3 cellular contexts compared by ENCODE assay signal in the genomic region with DNA sequence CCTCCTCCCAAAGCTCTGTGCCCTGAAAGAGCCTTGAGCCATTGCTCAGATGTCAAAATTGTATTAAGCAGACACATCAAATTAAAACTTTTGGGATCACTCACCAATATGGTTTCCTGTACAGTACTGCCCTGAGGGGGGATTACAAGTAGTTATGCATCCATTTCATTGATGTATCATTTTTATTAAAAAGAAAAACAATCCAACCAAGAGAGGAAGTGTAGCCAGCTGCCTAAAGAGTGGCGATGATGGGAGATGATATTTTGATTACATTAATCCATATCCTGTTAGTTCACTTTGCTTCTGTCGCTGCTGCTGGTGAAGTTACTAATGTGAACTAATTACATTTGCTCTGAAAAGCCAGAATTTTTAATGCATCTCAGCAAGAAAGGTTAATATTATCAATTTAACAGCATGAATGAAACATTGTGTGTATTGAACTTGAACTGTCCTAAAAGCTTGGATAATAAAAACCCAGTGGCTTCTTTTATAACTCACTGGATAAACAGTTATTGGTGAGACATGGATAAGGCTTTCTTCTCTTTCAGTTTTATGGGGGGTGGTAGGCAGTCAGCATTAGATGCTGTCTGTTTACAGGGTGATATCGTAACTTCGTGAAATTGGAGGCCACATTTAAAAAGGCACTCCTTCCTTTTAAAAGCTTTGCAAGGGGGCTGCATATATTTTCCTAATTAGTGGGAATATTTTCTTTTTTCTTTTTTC.
TF ChIP-seq lines count a peak whose summit lies in the region.

No MANE protein-coding gene starts in this region.

TF ChIP-seq in A549, 52 proteins besides CTCF, POLR2A, EP300 and RAD21 (continues in another document):
- TF ChIP-seq, protein P1, sequence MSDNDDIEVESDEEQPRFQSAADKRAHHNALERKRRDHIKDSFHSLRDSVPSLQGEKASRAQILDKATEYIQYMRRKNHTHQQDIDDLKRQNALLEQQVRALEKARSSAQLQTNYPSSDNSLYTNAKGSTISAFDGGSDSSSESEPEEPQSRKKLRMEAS (IDR thresholded peaks at IDR 0.05): no peak
- TF ChIP-seq, protein P2, sequence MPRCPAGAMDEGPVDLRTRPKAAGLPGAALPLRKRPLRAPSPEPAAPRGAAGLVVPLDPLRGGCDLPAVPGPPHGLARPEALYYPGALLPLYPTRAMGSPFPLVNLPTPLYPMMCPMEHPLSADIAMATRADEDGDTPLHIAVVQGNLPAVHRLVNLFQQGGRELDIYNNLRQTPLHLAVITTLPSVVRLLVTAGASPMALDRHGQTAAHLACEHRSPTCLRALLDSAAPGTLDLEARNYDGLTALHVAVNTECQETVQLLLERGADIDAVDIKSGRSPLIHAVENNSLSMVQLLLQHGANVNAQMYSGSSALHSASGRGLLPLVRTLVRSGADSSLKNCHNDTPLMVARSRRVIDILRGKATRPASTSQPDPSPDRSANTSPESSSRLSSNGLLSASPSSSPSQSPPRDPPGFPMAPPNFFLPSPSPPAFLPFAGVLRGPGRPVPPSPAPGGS (IDR thresholded peaks at IDR 0.05): no peak
- TF ChIP-seq RNF2 (IDR thresholded peaks at IDR 0.05; ENCODE audit: borderline replicate concordance, low read depth): no peak
- TF ChIP-seq, protein P3, sequence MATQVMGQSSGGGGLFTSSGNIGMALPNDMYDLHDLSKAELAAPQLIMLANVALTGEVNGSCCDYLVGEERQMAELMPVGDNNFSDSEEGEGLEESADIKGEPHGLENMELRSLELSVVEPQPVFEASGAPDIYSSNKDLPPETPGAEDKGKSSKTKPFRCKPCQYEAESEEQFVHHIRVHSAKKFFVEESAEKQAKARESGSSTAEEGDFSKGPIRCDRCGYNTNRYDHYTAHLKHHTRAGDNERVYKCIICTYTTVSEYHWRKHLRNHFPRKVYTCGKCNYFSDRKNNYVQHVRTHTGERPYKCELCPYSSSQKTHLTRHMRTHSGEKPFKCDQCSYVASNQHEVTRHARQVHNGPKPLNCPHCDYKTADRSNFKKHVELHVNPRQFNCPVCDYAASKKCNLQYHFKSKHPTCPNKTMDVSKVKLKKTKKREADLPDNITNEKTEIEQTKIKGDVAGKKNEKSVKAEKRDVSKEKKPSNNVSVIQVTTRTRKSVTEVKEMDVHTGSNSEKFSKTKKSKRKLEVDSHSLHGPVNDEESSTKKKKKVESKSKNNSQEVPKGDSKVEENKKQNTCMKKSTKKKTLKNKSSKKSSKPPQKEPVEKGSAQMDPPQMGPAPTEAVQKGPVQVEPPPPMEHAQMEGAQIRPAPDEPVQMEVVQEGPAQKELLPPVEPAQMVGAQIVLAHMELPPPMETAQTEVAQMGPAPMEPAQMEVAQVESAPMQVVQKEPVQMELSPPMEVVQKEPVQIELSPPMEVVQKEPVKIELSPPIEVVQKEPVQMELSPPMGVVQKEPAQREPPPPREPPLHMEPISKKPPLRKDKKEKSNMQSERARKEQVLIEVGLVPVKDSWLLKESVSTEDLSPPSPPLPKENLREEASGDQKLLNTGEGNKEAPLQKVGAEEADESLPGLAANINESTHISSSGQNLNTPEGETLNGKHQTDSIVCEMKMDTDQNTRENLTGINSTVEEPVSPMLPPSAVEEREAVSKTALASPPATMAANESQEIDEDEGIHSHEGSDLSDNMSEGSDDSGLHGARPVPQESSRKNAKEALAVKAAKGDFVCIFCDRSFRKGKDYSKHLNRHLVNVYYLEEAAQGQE (IDR thresholded peaks at IDR 0.05): no peak
- TF ChIP-seq RARB (CRISPR knock-in tag; IDR thresholded peaks at IDR 0.05): no peak
- TF ChIP-seq JUNB (IDR thresholded peaks at IDR 0.05): no peak
- TF ChIP-seq, protein P4, sequence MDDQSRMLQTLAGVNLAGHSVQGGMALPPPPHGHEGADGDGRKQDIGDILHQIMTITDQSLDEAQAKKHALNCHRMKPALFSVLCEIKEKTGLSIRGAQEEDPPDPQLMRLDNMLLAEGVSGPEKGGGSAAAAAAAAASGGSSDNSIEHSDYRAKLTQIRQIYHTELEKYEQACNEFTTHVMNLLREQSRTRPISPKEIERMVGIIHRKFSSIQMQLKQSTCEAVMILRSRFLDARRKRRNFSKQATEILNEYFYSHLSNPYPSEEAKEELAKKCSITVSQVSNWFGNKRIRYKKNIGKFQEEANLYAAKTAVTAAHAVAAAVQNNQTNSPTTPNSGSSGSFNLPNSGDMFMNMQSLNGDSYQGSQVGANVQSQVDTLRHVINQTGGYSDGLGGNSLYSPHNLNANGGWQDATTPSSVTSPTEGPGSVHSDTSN (IDR thresholded peaks at IDR 0.05): no peak
- TF ChIP-seq, protein P5, sequence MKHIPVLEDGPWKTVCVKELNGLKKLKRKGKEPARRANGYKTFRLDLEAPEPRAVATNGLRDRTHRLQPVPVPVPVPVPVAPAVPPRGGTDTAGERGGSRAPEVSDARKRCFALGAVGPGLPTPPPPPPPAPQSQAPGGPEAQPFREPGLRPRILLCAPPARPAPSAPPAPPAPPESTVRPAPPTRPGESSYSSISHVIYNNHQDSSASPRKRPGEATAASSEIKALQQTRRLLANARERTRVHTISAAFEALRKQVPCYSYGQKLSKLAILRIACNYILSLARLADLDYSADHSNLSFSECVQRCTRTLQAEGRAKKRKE (CRISPR knock-in tag; IDR thresholded peaks at IDR 0.05; ENCODE audit: low read depth): no peak

TF ChIP-seq in GM23338, 12 proteins besides CTCF, POLR2A, EP300 and RAD21 (continues in another document):
- TF ChIP-seq NANOG (IDR thresholded peaks at IDR 0.05; ENCODE audit: borderline replicate concordance) (no peak), CREB1 (CRISPR knock-in tag; IDR thresholded peaks at IDR 0.05; ENCODE audit: low read depth) (no peak), JUNB (IDR thresholded peaks at IDR 0.05; ENCODE audit: unreplicated experiment) (no peak), EZH2phosphoT487 (IDR thresholded peaks at IDR 0.05; ENCODE audit: unreplicated experiment) (no peak), EZH2 (IDR thresholded peaks at IDR 0.05; ENCODE audit: low read depth, unreplicated experiment) (no peak), ZNF114 (CRISPR knock-in tag; IDR thresholded peaks at IDR 0.05) (no peak), ZNF331 (CRISPR knock-in tag; IDR thresholded peaks at IDR 0.05; ENCODE audit: low read depth) (no peak), STAT1 (IDR thresholded peaks at IDR 0.05; ENCODE audit: unreplicated experiment) (no peak)
- TF ChIP-seq, protein P3 (IDR thresholded peaks at IDR 0.05; ENCODE audit: unreplicated experiment): no peak
- TF ChIP-seq, protein P6, sequence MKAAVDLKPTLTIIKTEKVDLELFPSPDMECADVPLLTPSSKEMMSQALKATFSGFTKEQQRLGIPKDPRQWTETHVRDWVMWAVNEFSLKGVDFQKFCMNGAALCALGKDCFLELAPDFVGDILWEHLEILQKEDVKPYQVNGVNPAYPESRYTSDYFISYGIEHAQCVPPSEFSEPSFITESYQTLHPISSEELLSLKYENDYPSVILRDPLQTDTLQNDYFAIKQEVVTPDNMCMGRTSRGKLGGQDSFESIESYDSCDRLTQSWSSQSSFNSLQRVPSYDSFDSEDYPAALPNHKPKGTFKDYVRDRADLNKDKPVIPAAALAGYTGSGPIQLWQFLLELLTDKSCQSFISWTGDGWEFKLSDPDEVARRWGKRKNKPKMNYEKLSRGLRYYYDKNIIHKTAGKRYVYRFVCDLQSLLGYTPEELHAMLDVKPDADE (IDR thresholded peaks at IDR 0.05): no peak

TF ChIP-seq in SK-N-SH treated with all-trans-retinoic acid at 6 μM for 48 hours, 23 proteins besides CTCF, POLR2A, EP300 and RAD21 (continued from another document):
- TF ChIP-seq, protein P7, sequence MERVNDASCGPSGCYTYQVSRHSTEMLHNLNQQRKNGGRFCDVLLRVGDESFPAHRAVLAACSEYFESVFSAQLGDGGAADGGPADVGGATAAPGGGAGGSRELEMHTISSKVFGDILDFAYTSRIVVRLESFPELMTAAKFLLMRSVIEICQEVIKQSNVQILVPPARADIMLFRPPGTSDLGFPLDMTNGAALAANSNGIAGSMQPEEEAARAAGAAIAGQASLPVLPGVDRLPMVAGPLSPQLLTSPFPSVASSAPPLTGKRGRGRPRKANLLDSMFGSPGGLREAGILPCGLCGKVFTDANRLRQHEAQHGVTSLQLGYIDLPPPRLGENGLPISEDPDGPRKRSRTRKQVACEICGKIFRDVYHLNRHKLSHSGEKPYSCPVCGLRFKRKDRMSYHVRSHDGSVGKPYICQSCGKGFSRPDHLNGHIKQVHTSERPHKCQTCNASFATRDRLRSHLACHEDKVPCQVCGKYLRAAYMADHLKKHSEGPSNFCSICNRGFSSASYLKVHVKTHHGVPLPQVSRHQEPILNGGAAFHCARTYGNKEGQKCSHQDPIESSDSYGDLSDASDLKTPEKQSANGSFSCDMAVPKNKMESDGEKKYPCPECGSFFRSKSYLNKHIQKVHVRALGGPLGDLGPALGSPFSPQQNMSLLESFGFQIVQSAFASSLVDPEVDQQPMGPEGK (CRISPR knock-in tag; IDR thresholded peaks at IDR 0.05; ENCODE audit: borderline replicate concordance): 0 out of 2 replicates have a peak, but pooled peaks have one; percentile 43
- TF ChIP-seq ARNTL (CRISPR knock-in tag; IDR thresholded peaks at IDR 0.05; ENCODE audit: borderline replicate concordance, low read depth) (no peak), GLIS3 (CRISPR knock-in tag; IDR thresholded peaks at IDR 0.05) (peak; percentile 54; the same call in 1 of the 2 replicates), ZNF70 (CRISPR knock-in tag; IDR thresholded peaks at IDR 0.05) (peak; percentile 5; the same call in 1 of the 2 replicates), ZNF8 (CRISPR knock-in tag; IDR thresholded peaks at IDR 0.05) (no peak; the same call in 1 of the 2 replicates), TCF4 (CRISPR knock-in tag; IDR thresholded peaks at IDR 0.05; ENCODE audit: borderline replicate concordance) (peak; percentile 97), OSR1 (CRISPR knock-in tag; IDR thresholded peaks at IDR 0.05) (no peak)
- TF ChIP-seq, protein P8, sequence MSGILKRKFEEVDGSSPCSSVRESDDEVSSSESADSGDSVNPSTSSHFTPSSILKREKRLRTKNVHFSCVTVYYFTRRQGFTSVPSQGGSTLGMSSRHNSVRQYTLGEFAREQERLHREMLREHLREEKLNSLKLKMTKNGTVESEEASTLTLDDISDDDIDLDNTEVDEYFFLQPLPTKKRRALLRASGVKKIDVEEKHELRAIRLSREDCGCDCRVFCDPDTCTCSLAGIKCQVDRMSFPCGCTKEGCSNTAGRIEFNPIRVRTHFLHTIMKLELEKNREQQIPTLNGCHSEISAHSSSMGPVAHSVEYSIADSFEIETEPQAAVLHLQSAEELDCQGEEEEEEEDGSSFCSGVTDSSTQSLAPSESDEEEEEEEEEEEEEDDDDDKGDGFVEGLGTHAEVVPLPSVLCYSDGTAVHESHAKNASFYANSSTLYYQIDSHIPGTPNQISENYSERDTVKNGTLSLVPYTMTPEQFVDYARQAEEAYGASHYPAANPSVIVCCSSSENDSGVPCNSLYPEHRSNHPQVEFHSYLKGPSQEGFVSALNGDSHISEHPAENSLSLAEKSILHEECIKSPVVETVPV (CRISPR knock-in tag; IDR thresholded peaks at IDR 0.05): peak; percentile 90
- TF ChIP-seq, protein P9, sequence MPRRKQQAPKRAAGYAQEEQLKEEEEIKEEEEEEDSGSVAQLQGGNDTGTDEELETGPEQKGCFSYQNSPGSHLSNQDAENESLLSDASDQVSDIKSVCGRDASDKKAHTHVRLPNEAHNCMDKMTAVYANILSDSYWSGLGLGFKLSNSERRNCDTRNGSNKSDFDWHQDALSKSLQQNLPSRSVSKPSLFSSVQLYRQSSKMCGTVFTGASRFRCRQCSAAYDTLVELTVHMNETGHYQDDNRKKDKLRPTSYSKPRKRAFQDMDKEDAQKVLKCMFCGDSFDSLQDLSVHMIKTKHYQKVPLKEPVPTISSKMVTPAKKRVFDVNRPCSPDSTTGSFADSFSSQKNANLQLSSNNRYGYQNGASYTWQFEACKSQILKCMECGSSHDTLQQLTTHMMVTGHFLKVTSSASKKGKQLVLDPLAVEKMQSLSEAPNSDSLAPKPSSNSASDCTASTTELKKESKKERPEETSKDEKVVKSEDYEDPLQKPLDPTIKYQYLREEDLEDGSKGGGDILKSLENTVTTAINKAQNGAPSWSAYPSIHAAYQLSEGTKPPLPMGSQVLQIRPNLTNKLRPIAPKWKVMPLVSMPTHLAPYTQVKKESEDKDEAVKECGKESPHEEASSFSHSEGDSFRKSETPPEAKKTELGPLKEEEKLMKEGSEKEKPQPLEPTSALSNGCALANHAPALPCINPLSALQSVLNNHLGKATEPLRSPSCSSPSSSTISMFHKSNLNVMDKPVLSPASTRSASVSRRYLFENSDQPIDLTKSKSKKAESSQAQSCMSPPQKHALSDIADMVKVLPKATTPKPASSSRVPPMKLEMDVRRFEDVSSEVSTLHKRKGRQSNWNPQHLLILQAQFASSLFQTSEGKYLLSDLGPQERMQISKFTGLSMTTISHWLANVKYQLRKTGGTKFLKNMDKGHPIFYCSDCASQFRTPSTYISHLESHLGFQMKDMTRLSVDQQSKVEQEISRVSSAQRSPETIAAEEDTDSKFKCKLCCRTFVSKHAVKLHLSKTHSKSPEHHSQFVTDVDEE (CRISPR knock-in tag; IDR thresholded peaks at IDR 0.05): peak; percentile 95
- TF ChIP-seq, protein P10, sequence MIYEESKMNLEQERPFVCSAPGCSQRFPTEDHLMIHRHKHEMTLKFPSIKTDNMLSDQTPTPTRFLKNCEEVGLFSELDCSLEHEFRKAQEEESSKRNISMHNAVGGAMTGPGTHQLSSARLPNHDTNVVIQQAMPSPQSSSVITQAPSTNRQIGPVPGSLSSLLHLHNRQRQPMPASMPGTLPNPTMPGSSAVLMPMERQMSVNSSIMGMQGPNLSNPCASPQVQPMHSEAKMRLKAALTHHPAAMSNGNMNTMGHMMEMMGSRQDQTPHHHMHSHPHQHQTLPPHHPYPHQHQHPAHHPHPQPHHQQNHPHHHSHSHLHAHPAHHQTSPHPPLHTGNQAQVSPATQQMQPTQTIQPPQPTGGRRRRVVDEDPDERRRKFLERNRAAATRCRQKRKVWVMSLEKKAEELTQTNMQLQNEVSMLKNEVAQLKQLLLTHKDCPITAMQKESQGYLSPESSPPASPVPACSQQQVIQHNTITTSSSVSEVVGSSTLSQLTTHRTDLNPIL (CRISPR knock-in tag; IDR thresholded peaks at IDR 0.05; ENCODE audit: low read depth): peak; percentile 44
